1 cellular context compared by ENCODE assay signal in the genomic region with DNA sequence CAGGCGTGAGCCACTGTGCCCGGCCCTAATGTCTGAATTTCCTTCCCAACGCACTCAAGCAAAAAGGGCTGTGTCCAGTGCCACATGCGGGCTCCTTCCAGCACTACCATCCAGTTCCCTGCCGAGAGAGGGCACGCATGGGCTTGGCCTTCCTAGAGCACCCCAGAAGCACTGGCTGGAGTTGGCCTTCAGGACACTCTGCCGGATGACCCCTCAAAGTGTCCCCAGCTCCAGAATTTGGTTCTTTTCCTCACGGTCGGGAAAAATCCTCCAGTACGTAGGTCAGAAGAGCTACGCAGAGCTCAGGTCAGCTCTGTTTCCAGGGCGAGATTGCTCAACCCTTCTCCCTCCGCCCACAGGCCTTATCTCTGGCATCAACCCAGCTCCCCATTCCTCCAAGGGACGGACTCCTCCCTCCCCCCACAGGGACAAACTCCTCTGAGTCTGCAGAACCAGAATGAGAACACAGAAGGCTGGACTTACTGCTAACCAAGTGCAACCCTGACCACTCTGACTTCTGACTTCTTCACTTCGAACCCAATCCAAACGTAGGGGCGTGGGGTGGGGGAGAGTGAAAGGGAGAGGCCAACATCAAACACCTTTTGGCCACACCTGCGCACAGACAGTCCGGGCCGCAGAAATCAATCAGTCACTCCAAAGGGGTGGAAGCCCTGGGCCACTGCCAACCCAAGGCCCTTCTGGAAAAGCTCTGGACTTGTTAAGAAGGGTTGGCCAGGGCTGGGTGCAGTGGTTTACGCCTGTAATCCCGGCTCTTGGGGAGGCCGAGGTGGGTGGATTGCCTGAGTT.
TF ChIP-seq lines count a peak whose summit lies in the region.

No MANE protein-coding gene starts in this region.

TF ChIP-seq in K562, 482 proteins besides CTCF, POLR2A, EP300 and RAD21 (continued from another document and continues in another):
- TF ChIP-seq ZBTB5 (IDR thresholded peaks at IDR 0.05) (no peak), ZNF282 (CRISPR knock-in tag; IDR thresholded peaks at IDR 0.05) (no peak), MCM5 (IDR thresholded peaks at IDR 0.05; ENCODE audit: low read depth) (no peak), RB1 (IDR thresholded peaks at IDR 0.05; ENCODE audit: low read depth) (peak; percentile 28; the same call in 1 of the 2 replicates), SRSF3 (IDR thresholded peaks at IDR 0.05; ENCODE audit: insufficient read depth, low read length) (no peak), NCOR1 (IDR thresholded peaks at IDR 0.05) (peak; percentile 69), TEAD1 (CRISPR knock-in tag; IDR thresholded peaks at IDR 0.05) (peak; percentile 47 to 75; a peak in 1 of 4 replicates), ZNF274 (IDR thresholded peaks at IDR 0.05; ENCODE audit: borderline replicate concordance, low read depth, low read length) (no peak), MYNN (IDR thresholded peaks at IDR 0.05) (peak; percentile 79), MYNN (CRISPR knock-in tag; IDR thresholded peaks at IDR 0.05) (no peak), MLLT1 (IDR thresholded peaks at IDR 0.05) (peak; percentile 48 to 69; a peak in 2 of 4 replicates), SAFB (IDR thresholded peaks at IDR 0.05; ENCODE audit: borderline replicate concordance, low read depth, low read length) (no peak), DPF2 (IDR thresholded peaks at IDR 0.05) (peak; percentile 93), HDAC2 (IDR thresholded peaks at IDR 0.05) (peak; percentile 61; the same call in 1 of the 2 replicates), PATZ1 (CRISPR knock-in tag; IDR thresholded peaks at IDR 0.05; ENCODE audit: borderline replicate concordance) (no peak), ZNF263 (CRISPR knock-in tag; IDR thresholded peaks at IDR 0.05; ENCODE audit: borderline replicate concordance) (peak; percentile 87), IRF1 (CRISPR knock-in tag; IDR thresholded peaks at IDR 0.05; ENCODE audit: borderline replicate concordance) (no peak), MBD2 (IDR thresholded peaks at IDR 0.05; ENCODE audit: borderline replicate concordance, low read depth) (0 out of 2 replicates have a peak, but pooled peaks have one; percentile 39), SIN3A (IDR thresholded peaks at IDR 0.05; ENCODE audit: borderline replicate concordance in 2 of 2, control insufficient read depth in 1 of 2, low read depth in 2 of 2, low read length in 2 of 2) (no peak), TEAD4 (IDR thresholded peaks at IDR 0.05; ENCODE audit: low read length) (peak; percentile 76), TEAD4 (CRISPR knock-in tag; IDR thresholded peaks at IDR 0.05; ENCODE audit: borderline replicate concordance) (peak; percentile 23; the same call in 1 of the 2 replicates), SMARCB1 (IDR thresholded peaks at IDR 0.05; ENCODE audit: insufficient read length, low read depth) (no peak), LEF1 (IDR thresholded peaks at IDR 0.05) (peak; percentile 81), MBD1 (CRISPR knock-in tag; IDR thresholded peaks at IDR 0.05) (no peak), TBL1XR1 (IDR thresholded peaks at IDR 0.05; ENCODE audit: low read length in 2 of 2) (peak; percentile 25 to 84; a peak in 2 of 4 replicates), ZBED1 (IDR thresholded peaks at IDR 0.05) (peak; percentile 43; the same call in 1 of the 2 replicates), RCOR1 (IDR thresholded peaks at IDR 0.05; ENCODE audit: borderline replicate concordance in 1 of 2, low read depth in 2 of 2, low read length in 2 of 2) (peak; percentile 38 to 92; a peak in 2 of 4 replicates), RNF2 (IDR thresholded peaks at IDR 0.05) (peak; percentile 89), HNRNPUL1 (IDR thresholded peaks at IDR 0.05; ENCODE audit: low read length) (no peak), CREBBP (IDR thresholded peaks at IDR 0.05; ENCODE audit: low read depth, low read length) (no peak), MCM2 (IDR thresholded peaks at IDR 0.05; ENCODE audit: low read depth) (no peak), TBP (optimal IDR thresholded peaks at IDR 0.05; ENCODE audit: low read depth, low read length) (peak; percentile 9), SRF (CRISPR knock-in tag; IDR thresholded peaks at IDR 0.05) (peak in 1 of 2 experiments; percentile 26; a peak in 1 of 4 replicates), BRD9 (IDR thresholded peaks at IDR 0.05; ENCODE audit: low read depth, partially characterized antibody) (no peak), NFE2 (IDR thresholded peaks at IDR 0.05; ENCODE audit: low read depth) (peak; percentile 29; the same call in 1 of the 2 replicates), RBM15 (IDR thresholded peaks at IDR 0.05; ENCODE audit: insufficient read depth, low read length) (no peak), STAG1 (CRISPR knock-in tag; IDR thresholded peaks at IDR 0.05; ENCODE audit: borderline replicate concordance) (no peak), HBP1 (CRISPR knock-in tag; IDR thresholded peaks at IDR 0.05) (no peak), MIER1 (IDR thresholded peaks at IDR 0.05; ENCODE audit: low read depth) (no peak), FOXJ2 (tag; IDR thresholded peaks at IDR 0.05) (no peak), HSF4 (CRISPR knock-in tag; IDR thresholded peaks at IDR 0.05; ENCODE audit: borderline replicate concordance) (no peak), ZNF586 (CRISPR knock-in tag; conservative IDR thresholded peaks at IDR 0.05) (no peak), ILF3 (IDR thresholded peaks at IDR 0.05; ENCODE audit: borderline replicate concordance) (no peak), KDM5B (IDR thresholded peaks at IDR 0.05; ENCODE audit: insufficient replicate concordance, low read depth, low read length) (peak; percentile 46), ETS2 (tag; IDR thresholded peaks at IDR 0.05; ENCODE audit: borderline replicate concordance, poor library complexity, severe bottlenecking) (no peak), NFIC (IDR thresholded peaks at IDR 0.05) (peak; percentile 98), ARID1B (IDR thresholded peaks at IDR 0.05) (peak; percentile 87), DACH1 (IDR thresholded peaks at IDR 0.05; ENCODE audit: partially characterized antibody) (peak; percentile 86), MAFK (IDR thresholded peaks at IDR 0.05; ENCODE audit: low read length) (no peak)
- TF ChIP-seq, protein P1, sequence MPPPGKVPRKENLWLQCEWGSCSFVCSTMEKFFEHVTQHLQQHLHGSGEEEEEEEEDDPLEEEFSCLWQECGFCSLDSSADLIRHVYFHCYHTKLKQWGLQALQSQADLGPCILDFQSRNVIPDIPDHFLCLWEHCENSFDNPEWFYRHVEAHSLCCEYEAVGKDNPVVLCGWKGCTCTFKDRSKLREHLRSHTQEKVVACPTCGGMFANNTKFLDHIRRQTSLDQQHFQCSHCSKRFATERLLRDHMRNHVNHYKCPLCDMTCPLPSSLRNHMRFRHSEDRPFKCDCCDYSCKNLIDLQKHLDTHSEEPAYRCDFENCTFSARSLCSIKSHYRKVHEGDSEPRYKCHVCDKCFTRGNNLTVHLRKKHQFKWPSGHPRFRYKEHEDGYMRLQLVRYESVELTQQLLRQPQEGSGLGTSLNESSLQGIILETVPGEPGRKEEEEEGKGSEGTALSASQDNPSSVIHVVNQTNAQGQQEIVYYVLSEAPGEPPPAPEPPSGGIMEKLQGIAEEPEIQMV (tag; conservative IDR thresholded peaks at IDR 0.05; ENCODE audit: low read depth), result peak; percentile 77
- TF ChIP-seq, protein P2, sequence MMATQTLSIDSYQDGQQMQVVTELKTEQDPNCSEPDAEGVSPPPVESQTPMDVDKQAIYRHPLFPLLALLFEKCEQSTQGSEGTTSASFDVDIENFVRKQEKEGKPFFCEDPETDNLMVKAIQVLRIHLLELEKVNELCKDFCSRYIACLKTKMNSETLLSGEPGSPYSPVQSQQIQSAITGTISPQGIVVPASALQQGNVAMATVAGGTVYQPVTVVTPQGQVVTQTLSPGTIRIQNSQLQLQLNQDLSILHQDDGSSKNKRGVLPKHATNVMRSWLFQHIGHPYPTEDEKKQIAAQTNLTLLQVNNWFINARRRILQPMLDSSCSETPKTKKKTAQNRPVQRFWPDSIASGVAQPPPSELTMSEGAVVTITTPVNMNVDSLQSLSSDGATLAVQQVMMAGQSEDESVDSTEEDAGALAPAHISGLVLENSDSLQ (IDR thresholded peaks at IDR 0.05), result no peak
- TF ChIP-seq, protein P3, sequence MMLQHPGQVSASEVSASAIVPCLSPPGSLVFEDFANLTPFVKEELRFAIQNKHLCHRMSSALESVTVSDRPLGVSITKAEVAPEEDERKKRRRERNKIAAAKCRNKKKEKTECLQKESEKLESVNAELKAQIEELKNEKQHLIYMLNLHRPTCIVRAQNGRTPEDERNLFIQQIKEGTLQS (IDR thresholded peaks at IDR 0.05), result peak; percentile 81
- TF ChIP-seq, protein P3 (CRISPR knock-in tag; conservative IDR thresholded peaks at IDR 0.05), result no peak
- TF ChIP-seq, protein P4, sequence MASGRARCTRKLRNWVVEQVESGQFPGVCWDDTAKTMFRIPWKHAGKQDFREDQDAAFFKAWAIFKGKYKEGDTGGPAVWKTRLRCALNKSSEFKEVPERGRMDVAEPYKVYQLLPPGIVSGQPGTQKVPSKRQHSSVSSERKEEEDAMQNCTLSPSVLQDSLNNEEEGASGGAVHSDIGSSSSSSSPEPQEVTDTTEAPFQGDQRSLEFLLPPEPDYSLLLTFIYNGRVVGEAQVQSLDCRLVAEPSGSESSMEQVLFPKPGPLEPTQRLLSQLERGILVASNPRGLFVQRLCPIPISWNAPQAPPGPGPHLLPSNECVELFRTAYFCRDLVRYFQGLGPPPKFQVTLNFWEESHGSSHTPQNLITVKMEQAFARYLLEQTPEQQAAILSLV (tag; IDR thresholded peaks at IDR 0.05), result peak; percentile 86
